ENCODE assay signal across 27 cellular contexts in genomic region chr2:43473767-43474166, GRCh38.
"Had no signal": no experiment of that assay in that cellular context is flagged by ENCODE, and none has a peak within 500 bp of the region (broad histone marks: within the 10 kb centered on the region; RNA-seq: fewer than 3 reads in every experiment).

No MANE protein-coding gene starts in this region.

- H3K27me3 ChIP-seq: dorsolateral prefrontal cortex, gastrocnemius medialis, neutrophil, right atrium auricular region, suprapubic skin, upper lobe of left lung had no signal

- H3K36me3 ChIP-seq: gastrocnemius medialis, lower lobe of right lung, neutrophil, prostate gland, right atrium auricular region, upper lobe of left lung had no signal

- H3K4me3 ChIP-seq: dorsolateral prefrontal cortex, gastrocnemius medialis, lower lobe of right lung, prostate gland, right atrium auricular region, smooth muscle cell, suprapubic skin, upper lobe of left lung had no signal

- H3K27ac ChIP-seq: dorsolateral prefrontal cortex, epithelial cell of prostate, gastrocnemius medialis, lower lobe of right lung, neutrophil, prostate gland, right atrium auricular region, suprapubic skin, upper lobe of left lung had no signal

- DNase-seq: central memory CD4-positive, alpha-beta T cell; dorsolateral prefrontal cortex; effector CD4-positive, alpha-beta T cell; foreskin fibroblast; gastrocnemius medialis; head of caudate nucleus; left ventricle myocardium superior; lower lobe of right lung; midbrain; naive thymus-derived CD4-positive, alpha-beta T cell; stimulated activated CD4-positive, alpha-beta T cell treated with anti-CD3 and anti-CD28 coated beads, Interleukin-12 subunit alpha, Interleukin-12 subunit beta, amount 100 ng/mL, for 4 hours; stimulated activated CD4-positive, alpha-beta T cell treated with anti-CD3 and anti-CD28 coated beads, Interleukin-1b, Interleukin-23, amount 100 ng/mL, for 48 hours; stimulated activated CD4-positive, alpha-beta T cell treated with anti-CD3 and anti-CD28 coated beads, Interleukin-4, amount 100 ng/mL, for 1 hour; stimulated activated CD8-positive, alpha-beta memory T cell treated with anti-CD3 and anti-CD28 coated beads, Interleukin-4, amount 100 ng/mL, for 48 hours; stimulated activated naive CD4-positive, alpha-beta T cell; stimulated activated naive CD8-positive, alpha-beta T cell treated with anti-CD3 and anti-CD28 coated beads, Interleukin-15, amount 100 ng/mL, for 72 hours had no signal

- H3K4me1 ChIP-seq: prostate gland, right atrium auricular region had no signal

- ATAC-seq: esophagus mucosa; gastrocnemius medialis; left ventricle myocardium superior; lower lobe of right lung; naive thymus-derived CD4-positive, alpha-beta T cell; sciatic nerve; stimulated activated naive CD8-positive, alpha-beta T cell treated with anti-CD3 and anti-CD28 coated beads, Interleukin-15, amount 100 ng/mL, for 72 hours had no signal

- H3K4me2 ChIP-seq: smooth muscle cell had no signal

- FAIRE-seq: colon, keratinocyte had no signal

- H3K9me3 ChIP-seq: gastrocnemius medialis, lower lobe of right lung, neutrophil, prostate gland, right atrium auricular region, suprapubic skin, upper lobe of left lung had no signal
